1 cellular context compared by ENCODE assay signal in the genomic region with DNA sequence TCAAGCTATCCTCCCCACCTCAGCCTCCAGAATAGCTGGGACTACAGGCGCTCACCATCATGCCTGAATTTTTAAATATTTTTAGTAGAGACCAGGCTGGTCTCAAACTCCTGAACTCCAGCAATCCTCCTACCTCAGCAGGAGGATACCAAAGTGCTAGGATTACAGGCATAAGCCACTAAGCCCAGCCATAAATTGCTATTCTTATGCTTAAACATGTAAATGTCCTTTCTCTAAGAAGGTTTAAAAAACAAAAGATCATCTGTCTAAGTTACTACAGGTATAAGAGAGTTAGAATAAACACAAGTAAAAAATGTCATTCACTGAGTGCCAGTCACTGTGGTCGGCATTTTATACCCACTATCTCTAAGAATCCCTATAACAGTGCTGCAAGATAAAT.
A peak's percentile ranks its signal among the peaks of the same experiment; 100 is the strongest.
TF ChIP-seq lines count a peak whose summit lies in the region.

No MANE protein-coding gene starts in this region.

TF ChIP-seq in H1, 55 proteins besides CTCF, POLR2A, EP300 and RAD21:
- TF ChIP-seq HDAC6 (IDR thresholded peaks at IDR 0.05; ENCODE audit: low read depth, low read length) (no peak), GABPA (IDR thresholded peaks at IDR 0.05; ENCODE audit: borderline replicate concordance, insufficient read depth, low read length) (no peak), CHD7 (IDR thresholded peaks at IDR 0.05; ENCODE audit: insufficient replicate concordance, low read length) (peak; percentile 40)
- TF ChIP-seq, protein P1, sequence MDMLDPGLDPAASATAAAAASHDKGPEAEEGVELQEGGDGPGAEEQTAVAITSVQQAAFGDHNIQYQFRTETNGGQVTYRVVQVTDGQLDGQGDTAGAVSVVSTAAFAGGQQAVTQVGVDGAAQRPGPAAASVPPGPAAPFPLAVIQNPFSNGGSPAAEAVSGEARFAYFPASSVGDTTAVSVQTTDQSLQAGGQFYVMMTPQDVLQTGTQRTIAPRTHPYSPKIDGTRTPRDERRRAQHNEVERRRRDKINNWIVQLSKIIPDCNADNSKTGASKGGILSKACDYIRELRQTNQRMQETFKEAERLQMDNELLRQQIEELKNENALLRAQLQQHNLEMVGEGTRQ (IDR thresholded peaks at IDR 0.05; ENCODE audit: low read length), result no peak
